ENCODE assay signal across 2 cellular contexts in the genomic region with DNA sequence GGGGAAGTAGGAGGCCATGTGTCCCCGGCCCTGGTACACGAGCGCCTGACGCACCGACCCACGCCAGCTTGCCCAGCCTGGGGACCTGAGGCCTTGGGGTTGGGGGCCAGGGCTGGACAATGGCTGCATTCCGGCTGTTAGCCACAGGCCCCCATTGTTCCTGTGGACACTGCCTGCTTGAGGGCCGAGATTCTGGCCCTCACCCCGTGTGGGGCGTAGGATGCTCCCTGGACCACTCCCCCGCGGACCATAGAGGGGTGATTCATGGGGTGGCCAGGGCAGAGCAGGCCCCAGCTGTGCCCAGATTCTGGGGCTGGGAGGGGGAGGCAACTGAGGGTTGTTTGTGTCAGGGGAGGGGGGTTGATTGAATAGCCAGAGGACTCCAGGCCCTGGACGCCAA.
TF ChIP-seq lines count a peak whose summit lies in the region.

No MANE protein-coding gene starts in this region.

TF ChIP-seq in HEK293, 187 proteins besides CTCF, POLR2A, EP300 and RAD21:
- TF ChIP-seq ZNF341 (tag by site-specific recombination; IDR thresholded peaks at IDR 0.05; ENCODE audit: low read depth): 0 out of 2 replicates have a peak, but pooled peaks have one; percentile 12
- TF ChIP-seq, protein P1, sequence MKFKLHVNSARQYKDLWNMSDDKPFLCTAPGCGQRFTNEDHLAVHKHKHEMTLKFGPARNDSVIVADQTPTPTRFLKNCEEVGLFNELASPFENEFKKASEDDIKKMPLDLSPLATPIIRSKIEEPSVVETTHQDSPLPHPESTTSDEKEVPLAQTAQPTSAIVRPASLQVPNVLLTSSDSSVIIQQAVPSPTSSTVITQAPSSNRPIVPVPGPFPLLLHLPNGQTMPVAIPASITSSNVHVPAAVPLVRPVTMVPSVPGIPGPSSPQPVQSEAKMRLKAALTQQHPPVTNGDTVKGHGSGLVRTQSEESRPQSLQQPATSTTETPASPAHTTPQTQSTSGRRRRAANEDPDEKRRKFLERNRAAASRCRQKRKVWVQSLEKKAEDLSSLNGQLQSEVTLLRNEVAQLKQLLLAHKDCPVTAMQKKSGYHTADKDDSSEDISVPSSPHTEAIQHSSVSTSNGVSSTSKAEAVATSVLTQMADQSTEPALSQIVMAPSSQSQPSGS (tag by site-specific recombination; IDR thresholded peaks at IDR 0.05; ENCODE audit: low read depth): no peak
TF ChIP-seq in HEK293: peak in this region for 1.

TF ChIP-seq in HepG2, 621 proteins besides CTCF, POLR2A, EP300 and RAD21:
- TF ChIP-seq SMYD3 (CRISPR knock-in tag; IDR thresholded peaks at IDR 0.05) (no peak), MLLT10 (CRISPR knock-in tag; IDR thresholded peaks at IDR 0.05) (no peak), ZNF670 (CRISPR knock-in tag; IDR thresholded peaks at IDR 0.05; ENCODE audit: borderline replicate concordance) (no peak), ZSCAN30 (CRISPR knock-in tag; IDR thresholded peaks at IDR 0.05) (no peak), HNRNPH1 (optimal IDR thresholded peaks at IDR 0.05; ENCODE audit: low read depth, low read length) (no peak), SP5 (CRISPR knock-in tag; IDR thresholded peaks at IDR 0.05; ENCODE audit: borderline replicate concordance, low read depth) (no peak), RELA (CRISPR knock-in tag; IDR thresholded peaks at IDR 0.05) (no peak), SRSF1 (optimal IDR thresholded peaks at IDR 0.05; ENCODE audit: low read depth, low read length) (no peak), BHLHE40 (IDR thresholded peaks at IDR 0.05; ENCODE audit: low read length) (no peak), ZNF225 (CRISPR knock-in tag; IDR thresholded peaks at IDR 0.05) (no peak), ZNF749 (CRISPR knock-in tag; IDR thresholded peaks at IDR 0.05; ENCODE audit: borderline replicate concordance) (no peak), TEAD3 (CRISPR knock-in tag; optimal IDR thresholded peaks at IDR 0.05; ENCODE audit: borderline replicate concordance) (no peak), HDAC1 (CRISPR knock-in tag; IDR thresholded peaks at IDR 0.05) (no peak), ZFAT (CRISPR knock-in tag; conservative IDR thresholded peaks at IDR 0.05) (no peak), SNRNP70 (IDR thresholded peaks at IDR 0.05; ENCODE audit: low read depth, low read length) (no peak)
- TF ChIP-seq, protein P2, sequence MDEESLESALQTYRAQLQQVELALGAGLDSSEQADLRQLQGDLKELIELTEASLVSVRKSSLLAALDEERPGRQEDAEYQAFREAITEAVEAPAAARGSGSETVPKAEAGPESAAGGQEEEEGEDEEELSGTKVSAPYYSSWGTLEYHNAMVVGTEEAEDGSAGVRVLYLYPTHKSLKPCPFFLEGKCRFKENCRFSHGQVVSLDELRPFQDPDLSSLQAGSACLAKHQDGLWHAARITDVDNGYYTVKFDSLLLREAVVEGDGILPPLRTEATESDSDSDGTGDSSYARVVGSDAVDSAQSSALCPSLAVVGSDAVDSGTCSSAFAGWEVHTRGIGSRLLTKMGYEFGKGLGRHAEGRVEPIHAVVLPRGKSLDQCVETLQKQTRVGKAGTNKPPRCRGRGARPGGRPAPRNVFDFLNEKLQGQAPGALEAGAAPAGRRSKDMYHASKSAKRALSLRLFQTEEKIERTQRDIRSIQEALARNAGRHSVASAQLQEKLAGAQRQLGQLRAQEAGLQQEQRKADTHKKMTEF (CRISPR knock-in tag; IDR thresholded peaks at IDR 0.05): no peak
